ENCODE assay signal across 8 cellular contexts in the genomic region with DNA sequence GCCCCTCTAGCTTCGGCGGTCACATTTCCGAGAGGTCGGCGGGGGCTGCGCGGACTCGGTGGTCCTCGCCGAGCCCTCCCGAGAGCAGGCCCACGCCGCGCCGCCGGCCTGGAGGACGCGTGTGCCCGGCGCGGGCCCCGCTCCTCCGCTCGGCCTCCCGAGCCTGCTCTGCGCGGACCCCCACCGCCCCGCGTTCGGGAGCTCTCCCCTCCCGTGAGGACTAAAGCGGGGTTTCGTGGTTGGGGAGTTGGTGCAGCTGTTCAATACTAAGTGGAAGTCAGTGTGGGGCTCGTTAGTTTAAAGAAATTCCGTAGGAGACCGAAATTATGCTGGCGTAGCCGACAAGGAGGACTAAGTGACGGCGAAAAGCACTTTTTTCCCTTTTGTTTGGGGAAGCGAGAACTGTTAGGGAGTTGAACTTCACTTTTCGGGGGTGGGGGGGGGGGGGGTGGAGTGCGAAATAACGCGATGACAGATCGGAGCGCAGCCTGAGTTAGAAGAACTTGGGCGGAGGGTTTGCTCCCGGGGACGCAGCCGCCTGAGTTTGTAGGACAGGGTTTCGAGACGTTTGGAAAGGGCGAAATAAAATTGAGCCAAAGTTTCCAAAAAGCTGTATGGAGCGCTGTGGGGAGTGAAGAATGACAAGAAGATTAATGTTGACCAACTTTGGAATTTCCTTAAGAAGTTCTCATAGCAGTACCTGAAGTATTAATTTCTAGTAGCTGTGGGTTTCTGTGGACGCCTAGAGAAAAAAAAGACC.
A peak's percentile ranks its signal among the peaks of the same experiment; 100 is the strongest.
DNase-seq lines count a peak whose midpoint lies in the region; ATAC-seq and TF ChIP-seq lines count a peak whose summit lies in the region.

No MANE protein-coding gene starts in this region.

- H3K4me3 ChIP-seq in HL-60 (replicated peaks; ENCODE audit: insufficient read depth, low read length): peak overlapping the region; percentile 76

- DNase-seq in GM10248 (ENCODE audit: extremely low spot score) (peak; percentile 71), HL-60 (ENCODE audit: low read depth in 1 of 2, low spot score in 1 of 2) (peak in 1 of 2 experiments; percentile 53), T-helper 2 cell (peak in 3 of 5 experiments; percentile 16 to 75 (median 28)), caudate nucleus (lab: John Stamatoyannopoulos, UW) (peak in 5 of 61 donors; percentile 19 to 42 (median 39)), left kidney (ENCODE audit: low read depth, low spot score) (peak; percentile 78)
- peak; percentile 13 for DNase-seq in stimulated activated CD8-positive, alpha-beta memory T cell treated with anti-CD3 and anti-CD28 coated beads, Interleukin-4, amount 100 ng/mL, for 24 hours (ENCODE audit: low read depth)

- CTCF ChIA-PET in GM10248 (lab: Yijun Ruan, JAX): interaction anchor here (1.0 to 1.7 kb wide), 6 partner anchors 10 to 21 kb away, joined by 3 to 4 read pairs (median 4); no protein-coding TSS in a partner anchor

- H3K27me3 ChIP-seq in HL-60 (ENCODE audit: insufficient read depth, poor library complexity, severe bottlenecking): no peaks in the 10 kb centered on the region

- TF ChIP-seq CTCF in GM10248 (IDR thresholded peaks at IDR 0.05; ENCODE audit: control extremely low read depth, extremely low read depth, low read depth, missing control alignments): no peak
- no peak for TF ChIP-seq CTCF in HL-60 (IDR thresholded peaks at IDR 0.05; ENCODE audit: insufficient read depth, low read length)

- ATAC-seq in HG02678 (IDR thresholded peaks at IDR 0.05; ENCODE audit: unreplicated experiment) (no peak), GM21786 (IDR thresholded peaks at IDR 0.05; ENCODE audit: unreplicated experiment) (no peak)

- peak overlapping the region; percentile 92 for H3K27ac ChIP-seq in HL-60 (replicated peaks)
- peak overlapping the region; percentile 99 for H3K27ac ChIP-seq in caudate nucleus (ENCODE audit: low read depth, low read length)

- POLR2A ChIA-PET in GM10248 (lab: Yijun Ruan, JAX): interaction anchor here (0.6 to 0.7 kb wide), 2 partner anchors 146 to 363 kb away, joined by 3 to 7 read pairs; no protein-coding TSS in a partner anchor
